Comparison of ENCODE assay signal across 17 cellular contexts in the genomic region with DNA sequence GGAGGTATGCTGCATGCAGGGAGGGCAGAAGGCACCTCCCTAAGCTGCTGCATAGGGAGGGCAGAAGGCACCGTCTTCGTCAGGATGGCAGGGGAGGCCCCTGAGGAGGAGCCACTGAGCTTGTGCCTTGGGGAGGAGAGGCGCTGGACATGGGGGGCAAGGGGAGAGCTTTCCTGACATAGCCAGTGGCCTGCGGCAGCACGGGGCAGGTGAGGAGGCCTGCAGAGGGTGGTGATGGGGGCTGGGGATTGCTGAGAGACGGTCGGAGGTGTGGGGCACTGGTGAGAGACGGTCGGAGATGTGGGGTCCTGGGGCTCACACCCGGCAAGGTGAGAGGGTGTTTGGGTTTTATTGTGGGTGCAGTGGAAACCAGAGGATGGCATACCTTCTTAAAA. TPM values are rescaled to one million over a fixed set of nuclear protein-coding genes. Genes with fewer than 3 reads are reported as not detected.
"Had no signal": no experiment of that assay in that cellular context is flagged by ENCODE, and none has a peak within 500 bp of the region (broad histone marks: within the 10 kb centered on the region; RNA-seq: fewer than 3 reads in every experiment).

No MANE protein-coding gene starts in this region.

- H3K4me3 Mint-ChIP-seq: dendritic cell treated with granulocyte-macrophage colony-stimulating factor and Interleukin-4, amounts not matched to agents 40 ng/mL and 50 ng/mL, for 4 days; immature natural killer cell; naive thymus-derived CD4-positive, alpha-beta T cell; nephron progenitor cell had no signal

- H3K27ac Mint-ChIP-seq: dendritic cell treated with granulocyte-macrophage colony-stimulating factor and Interleukin-4, amounts not matched to agents 40 ng/mL and 50 ng/mL, for 4 days; immature natural killer cell; naive thymus-derived CD4-positive, alpha-beta T cell; nephron progenitor cell had no signal

- H3K4me3 ChIP-seq: esophagus squamous epithelium, gastroesophageal sphincter, suprapubic skin, tibial artery had no signal

- H3K9me3 ChIP-seq: esophagus squamous epithelium, gastroesophageal sphincter, suprapubic skin, tibial artery had no signal

- H3K9me3 Mint-ChIP-seq: dendritic cell treated with granulocyte-macrophage colony-stimulating factor and Interleukin-4, amounts not matched to agents 40 ng/mL and 50 ng/mL, for 4 days; nephron progenitor cell had no signal

- ATAC-seq: gastroesophageal sphincter; left cardiac atrium; naive thymus-derived CD4-positive, alpha-beta T cell; stimulated activated naive CD8-positive, alpha-beta T cell treated with anti-CD3 and anti-CD28 coated beads, Interleukin-15, Interleukin-2, amounts not matched to agents 100 U/mL and 50 U/mL, for 24 hours had no signal

- H3K27ac ChIP-seq: gastroesophageal sphincter, suprapubic skin, tibial artery had no signal

- H3K36me3 Mint-ChIP-seq: immature natural killer cell had no signal

- H3K27me3 ChIP-seq: esophagus squamous epithelium had no signal

- FAIRE-seq: colon, keratinocyte, small intestine had no signal

- H3K4me1 ChIP-seq: suprapubic skin, tibial artery had no signal

- H3K4me1 Mint-ChIP-seq: immature natural killer cell had no signal

- H3K36me3 ChIP-seq: esophagus squamous epithelium, gastroesophageal sphincter, suprapubic skin, tibial artery had no signal

- DNase-seq: esophagus squamous epithelium; foreskin fibroblast; glutamatergic neuron; immature natural killer cell; left cardiac atrium; naive thymus-derived CD4-positive, alpha-beta T cell; nephron progenitor cell; small intestine; stimulated activated CD4-positive, alpha-beta T cell treated with anti-CD3 and anti-CD28 coated beads, Interleukin-12 subunit alpha, Interleukin-12 subunit beta, amount 100 ng/mL, for 4 hours; stimulated activated CD4-positive, alpha-beta T cell treated with anti-CD3 and anti-CD28 coated beads, Interleukin-2, amount 100 ng/mL, for 48 hours; stimulated activated naive CD8-positive, alpha-beta T cell treated with anti-CD3 and anti-CD28 coated beads, Interleukin-15, Interleukin-2, amounts not matched to agents 100 U/mL and 50 U/mL, for 24 hours; tibial artery had no signal

RNA-seq across cellular contexts. Expression of gene BDKRB2, which starts 10.4 kb away (rescaled TPM):
- total RNA-seq: naive thymus-derived CD4-positive, alpha-beta T cell had no signal
- polyA plus RNA-seq: immature natural killer cell had no signal
